28 cellular contexts compared by ENCODE assay signal in genomic region chrX:57289089-57289488, GRCh38. TPM values are rescaled to one million over a fixed set of nuclear protein-coding genes. Genes with fewer than 3 reads are reported as not detected.
DNase-seq lines count a peak whose midpoint lies in the region; ATAC-seq, FAIRE-seq and TF ChIP-seq lines count a peak whose summit lies in the region.
"Had no signal": no experiment of that assay in that cellular context is flagged by ENCODE, and none has a peak within 500 bp of the region (broad histone marks: within the 10 kb centered on the region; RNA-seq: fewer than 3 reads in every experiment).

No MANE protein-coding gene starts in this region.

- TF ChIP-seq CTCF in RWPE2 (IDR thresholded peaks at IDR 0.05; ENCODE audit: poor library complexity, severe bottlenecking) (no peak), H1 (IDR thresholded peaks at IDR 0.05; ENCODE audit: control extremely low read depth in 1 of 3, insufficient read depth in 1 of 3, low read depth in 1 of 3, low read length in 3 of 3) (no peak), tibial nerve (IDR thresholded peaks at IDR 0.05) (no peak)

- H4K91ac ChIP-seq in H1 (replicated peaks; ENCODE audit: insufficient read length, low read length), result no peak overlapping the region

- H3K23ac ChIP-seq in H1 (ENCODE audit: insufficient read length), result no peak overlapping the region

- peaks cover 5% of the 10 kb centered on the region for H3K36me3 ChIP-seq in CD4-positive, CD25-positive, alpha-beta regulatory T cell (ENCODE audit: control insufficient read depth, insufficient read depth, low read length)
- H3K36me3 ChIP-seq in RWPE2 (ENCODE audit: low read depth), result no peaks in the 10 kb centered on the region
- no peaks in the 10 kb centered on the region for H3K36me3 ChIP-seq in H1 (ENCODE audit: control insufficient read depth in 2 of 4, insufficient read depth in 4 of 4, low read length in 3 of 4)
- H3K36me3 ChIP-seq in tibial nerve, result no peaks in the 10 kb centered on the region
- H3K36me3 ChIP-seq: esophagus muscularis mucosa, gastrocnemius medialis, left ventricle myocardium inferior, SJSA1 had no signal

- H2BK120ac ChIP-seq in H1 (replicated peaks; ENCODE audit: low read depth, low read length), result no peak overlapping the region

- no peak overlapping the region for H2AK5ac ChIP-seq in H1 (ENCODE audit: low read depth, low read length)

- no peak overlapping the region for H3K4me2 ChIP-seq in H1 (ENCODE audit: insufficient read depth in 1 of 2, low read depth in 2 of 2, low read length in 2 of 2)
- H3K4me2 ChIP-seq: GM23338 had no signal

- no peak overlapping the region for H4K8ac ChIP-seq in H1 (ENCODE audit: extremely low read depth, insufficient read depth, low read length)

- H2AFZ ChIP-seq in H1 (ENCODE audit: low read length), result no peak overlapping the region
- H2AFZ ChIP-seq: GM23338 had no signal

- no peak overlapping the region for H2BK12ac ChIP-seq in H1 (ENCODE audit: low read depth, low read length)

- H3K18ac ChIP-seq in H1 (ENCODE audit: extremely low read depth, low read length), result no peak overlapping the region

- H3K4me3 Mint-ChIP-seq in activated CD4-positive, alpha-beta T cell treated with anti-CD3 and anti-CD28 coated beads for 36 hours, result peak overlapping the region; percentile 28
- H3K4me3 Mint-ChIP-seq in CD4-positive, CD25-positive, alpha-beta regulatory T cell, result peak overlapping the region; percentile 9 to 75 (median 60)
- H3K4me3 Mint-ChIP-seq: activated CD8-positive, alpha-beta T cell treated with anti-CD3 and anti-CD28 coated beads, Interleukin-2, amount 10 ng/mL, durations not matched to agents 7 days and 5 days; B cell; GM23338; immature natural killer cell; naive B cell; type B pancreatic cell had no signal

- intact Hi-C loops in activated CD4-positive, alpha-beta T cell treated with anti-CD3 and anti-CD28 coated beads for 36 hours (cut with DNase I, micrococcal nuclease), result loop anchor here (5.0 to 10.0 kb wide), 7 partner anchors 64 to 727 kb away; partner anchors contain the start of genes ZXDB (in 2 of the 2), UBQLN2 (in 1 of the 2) and ZXDA (in 1 of the 2)

- no peak for TF ChIP-seq RAD21 in H1 (IDR thresholded peaks at IDR 0.05 in 1 of 2, conservative IDR thresholded peaks at IDR 0.05 in 1 of 2; ENCODE audit: low read depth in 2 of 2, low read length in 2 of 2)

- no peaks in the 10 kb centered on the region for H3K27me3 Mint-ChIP-seq in activated CD4-positive, alpha-beta T cell treated with anti-CD3 and anti-CD28 coated beads for 36 hours
- H3K27me3 Mint-ChIP-seq in CD4-positive, CD25-positive, alpha-beta regulatory T cell, result no peaks in the 10 kb centered on the region
- H3K27me3 Mint-ChIP-seq: B cell, type B pancreatic cell had no signal

- ATAC-seq in activated CD4-positive, alpha-beta T cell treated with anti-CD3 and anti-CD28 coated beads for 36 hours, result peak; percentile 30
- no peak for ATAC-seq in CD4-positive, CD25-positive, alpha-beta regulatory T cell (ENCODE audit: low read depth in 2 of 2)
- ATAC-seq in RWPE2 (ENCODE audit: low read depth) (0 out of 3 replicates have a peak, but pooled peaks have one; percentile 17), GM19452 (IDR thresholded peaks at IDR 0.05; ENCODE audit: unreplicated experiment) (no peak)
- ATAC-seq: activated CD8-positive, alpha-beta T cell treated with anti-CD3 and anti-CD28 coated beads, Interleukin-2, amount 10 ng/mL, durations not matched to agents 7 days and 5 days; gastrocnemius medialis; GM23338; Panc1; psoas muscle had no signal

- no peak overlapping the region for H3K27ac ChIP-seq in CD4-positive, CD25-positive, alpha-beta regulatory T cell (ENCODE audit: insufficient read depth, low read length, poor library complexity, severe bottlenecking)
- H3K27ac ChIP-seq in RWPE2 (ENCODE audit: poor library complexity, severe bottlenecking), result no peak overlapping the region
- H3K27ac ChIP-seq in H1 (ENCODE audit: low read depth, low read length), result no peak overlapping the region
- no peak overlapping the region for H3K27ac ChIP-seq in tibial nerve
- H3K27ac ChIP-seq: esophagus muscularis mucosa, gastrocnemius medialis, left ventricle myocardium inferior, psoas muscle, SJSA1 had no signal

- no peak overlapping the region for H4K5ac ChIP-seq in H1 (ENCODE audit: insufficient read length, low read depth, low read length)

- H3K56ac ChIP-seq in H1 (replicated peaks; ENCODE audit: insufficient read length, low read depth, low read length), result no peak overlapping the region

- H4K20me1 ChIP-seq in H1 (replicated peaks in 1 of 2; ENCODE audit: control insufficient read depth in 1 of 2, insufficient read depth in 2 of 2, low read length in 2 of 2), result no peaks in the 10 kb centered on the region

- no peaks in the 10 kb centered on the region for H3K79me1 ChIP-seq in H1 (ENCODE audit: low read depth, low read length)

- H3K23me2 ChIP-seq in H1 (ENCODE audit: low read depth, low read length), result 0 out of 2 replicates have a peak, but pooled peaks cover 2% of the 10 kb centered on the region

- no peak for DNase-seq in activated CD4-positive, alpha-beta T cell treated with anti-CD3 and anti-CD28 coated beads for 36 hours
- no peak for DNase-seq in activated CD4-positive, alpha-beta T cell treated with anti-CD3 and anti-CD28 coated beads for 4 hours
- DNase-seq in CD4-positive, CD25-positive, alpha-beta regulatory T cell, result no peak
- DNase-seq in RWPE2 (ENCODE audit: low spot score), result no peak
- DNase-seq in H1 (ENCODE audit: low read depth in 1 of 2, low spot score in 2 of 2), result no peak
- DNase-seq in tibial nerve (ENCODE audit: low spot score in 2 of 2), result no peak
- DNase-seq in NOMO-1 treated with DMSO at 0.1 percent for 48 hours (lab: John Stamatoyannopoulos, UW; ENCODE audit: unreplicated experiment), result no peak
- DNase-seq: activated CD8-positive, alpha-beta T cell treated with anti-CD3 and anti-CD28 coated beads, Interleukin-2, amount 10 ng/mL, durations not matched to agents 7 days and 5 days; COR-L47; DMS79; effector CD8-positive, alpha-beta T cell; gastrocnemius medialis; GF-D8; hippocampal formation; immature natural killer cell; left ventricle myocardium inferior; naive B cell; NCI-H1436; nucleus accumbens; psoas muscle had no signal

- H3K4me1 Mint-ChIP-seq in activated CD4-positive, alpha-beta T cell treated with anti-CD3 and anti-CD28 coated beads for 36 hours, result peaks cover 24% of the 10 kb centered on the region
- H3K4me1 Mint-ChIP-seq in CD4-positive, CD25-positive, alpha-beta regulatory T cell, result peaks cover under 1 to 45% (median 28%) of the 10 kb centered on the region in 4 donors
- H3K4me1 Mint-ChIP-seq: GM23338 had no signal

- no peak overlapping the region for H2BK20ac ChIP-seq in H1 (ENCODE audit: low read length)

- H2BK15ac ChIP-seq in H1 (ENCODE audit: low read length), result no peak overlapping the region

- TF ChIP-seq POLR2A in H1 (IDR thresholded peaks at IDR 0.05; ENCODE audit: control extremely low read depth in 1 of 2, low read depth in 2 of 2, low read length in 2 of 2), result no peak
- no peak for TF ChIP-seq POLR2A in tibial nerve (IDR thresholded peaks at IDR 0.05)

- no peaks in the 10 kb centered on the region for H3K27me3 ChIP-seq in CD4-positive, CD25-positive, alpha-beta regulatory T cell (ENCODE audit: control insufficient read depth, insufficient read depth, low read length)
- H3K27me3 ChIP-seq in RWPE2 (ENCODE audit: insufficient read depth, poor library complexity, severe bottlenecking) (no peaks in the 10 kb centered on the region), H1 (replicated peaks in 1 of 4; ENCODE audit: control insufficient read depth in 3 of 4, extremely low read depth in 1 of 4, insufficient read depth in 3 of 4, low read length in 3 of 4) (no peaks in the 10 kb centered on the region), tibial nerve (no peaks in the 10 kb centered on the region)
- H3K27me3 ChIP-seq: esophagus muscularis mucosa, gastrocnemius medialis, SJSA1 had no signal

- peak overlapping the region; percentile 19 for H3K27ac Mint-ChIP-seq in activated CD4-positive, alpha-beta T cell treated with anti-CD3 and anti-CD28 coated beads for 36 hours
- H3K27ac Mint-ChIP-seq in CD4-positive, CD25-positive, alpha-beta regulatory T cell, result no peak overlapping the region
- H3K27ac Mint-ChIP-seq: activated CD8-positive, alpha-beta T cell treated with anti-CD3 and anti-CD28 coated beads, Interleukin-2, amount 10 ng/mL, durations not matched to agents 7 days and 5 days; B cell; GM23338; immature natural killer cell; type B pancreatic cell had no signal

- no peaks in the 10 kb centered on the region for H3K9me3 Mint-ChIP-seq in activated CD4-positive, alpha-beta T cell treated with anti-CD3 and anti-CD28 coated beads for 36 hours (ENCODE audit: low read depth)
- no peaks in the 10 kb centered on the region for H3K9me3 Mint-ChIP-seq in CD4-positive, CD25-positive, alpha-beta regulatory T cell
- H3K9me3 Mint-ChIP-seq: immature natural killer cell had no signal

- H3K79me2 ChIP-seq in H1 (ENCODE audit: control insufficient read depth in 1 of 2, insufficient read depth in 2 of 2, low read length in 2 of 2), result no peaks in the 10 kb centered on the region

- H3K9me3 ChIP-seq in CD4-positive, CD25-positive, alpha-beta regulatory T cell (ENCODE audit: control insufficient read depth in 2 of 2, low read length in 2 of 2), result no peaks in the 10 kb centered on the region
- H3K9me3 ChIP-seq in RWPE2 (ENCODE audit: severe bottlenecking) (no peaks in the 10 kb centered on the region), H1 (ENCODE audit: insufficient read depth in 2 of 2, low read depth in 1 of 2, low read length in 1 of 2) (no peaks in the 10 kb centered on the region), tibial nerve (no peaks in the 10 kb centered on the region)
- H3K9me3 ChIP-seq: esophagus muscularis mucosa, gastrocnemius medialis, left ventricle myocardium inferior, SJSA1 had no signal

- CTCF ChIA-PET in activated CD4-positive, alpha-beta T cell treated with anti-CD3 and anti-CD28 coated beads for 36 hours (lab: Charles Lee), result no interaction called here
- CTCF ChIA-PET in H1 (lab: Charles Lee; ENCODE audit: partially characterized antibody), result no interaction called here

- no peak overlapping the region for H3K14ac ChIP-seq in H1 (ENCODE audit: insufficient read length)

- 88% methylated on average over 1 of the region's 1 CpG; no CpG with 5 or more reads in 1 of the 2 experiments for WGBS in H1 (ENCODE audit: extremely low coverage in 1 of 2, insufficient coverage in 1 of 2, insufficient read length in 1 of 2, insufficient replicate concordance in 2 of 2, low coverage in 1 of 2, low lambda C conversion rate in 2 of 2, missing lambda C conversion rate in 1 of 2), 2 experiments
- WGBS in tibial nerve, 2 donors, result 42 to 80% methylated on average over 1 of the region's 1 CpG

- no peak overlapping the region for H3K4ac ChIP-seq in H1 (replicated peaks; ENCODE audit: insufficient read length, low read depth, low read length)

- peaks cover 14% of the 10 kb centered on the region for H3K36me3 Mint-ChIP-seq in activated CD4-positive, alpha-beta T cell treated with anti-CD3 and anti-CD28 coated beads for 36 hours (ENCODE audit: low read depth)
- H3K36me3 Mint-ChIP-seq in CD4-positive, CD25-positive, alpha-beta regulatory T cell, result no peaks in the 10 kb centered on the region
- H3K36me3 Mint-ChIP-seq: immature natural killer cell, naive B cell had no signal

- peaks cover 4% of the 10 kb centered on the region for H3K4me1 ChIP-seq in CD4-positive, CD25-positive, alpha-beta regulatory T cell (ENCODE audit: control insufficient read depth, insufficient read depth, low read length, poor library complexity, severe bottlenecking)
- H3K4me1 ChIP-seq in RWPE2 (ENCODE audit: insufficient read depth, poor library complexity, severe bottlenecking) (no peaks in the 10 kb centered on the region), H1 (replicated peaks in 1 of 4; ENCODE audit: control insufficient read depth in 3 of 4, insufficient read depth in 4 of 4, low read length in 3 of 4) (no peaks in the 10 kb centered on the region), tibial nerve (no peaks in the 10 kb centered on the region)
- H3K4me1 ChIP-seq: gastrocnemius medialis, left ventricle myocardium inferior, psoas muscle, SJSA1 had no signal

- peak overlapping the region; percentile 69 for H3K4me3 ChIP-seq in CD4-positive, CD25-positive, alpha-beta regulatory T cell (ENCODE audit: low read depth, low read length)
- H3K4me3 ChIP-seq in RWPE2 (ENCODE audit: severe bottlenecking) (no peak overlapping the region), H1 (ENCODE audit: extremely low read depth in 1 of 4, insufficient read depth in 2 of 4, low read depth in 3 of 4, low read length in 4 of 4) (no peak overlapping the region), tibial nerve (no peak overlapping the region)
- H3K4me3 ChIP-seq: esophagus muscularis mucosa, gastrocnemius medialis, GM23338, left ventricle myocardium inferior, psoas muscle, SJSA1 had no signal

- no peak overlapping the region for H2BK5ac ChIP-seq in H1 (ENCODE audit: low read depth, low read length)

- H3K9ac ChIP-seq in H1 (replicated peaks in 1 of 4; ENCODE audit: extremely low read depth in 1 of 4, low read depth in 3 of 4, low read length in 3 of 4), result no peak overlapping the region

- POLR2A ChIA-PET in activated CD4-positive, alpha-beta T cell treated with anti-CD3 and anti-CD28 coated beads for 36 hours (lab: Charles Lee), result no interaction called here
- POLR2A ChIA-PET in H1 (lab: Charles Lee; ENCODE audit: partially characterized antibody), result no interaction called here

- FAIRE-seq in H1 (lab: Jason Lieb, UNC), result peak; percentile 86
- FAIRE-seq: A204.1 had no signal

- TF ChIP-seq EP300 in H1 (IDR thresholded peaks at IDR 0.05; ENCODE audit: borderline replicate concordance in 1 of 2, low read depth in 2 of 2, low read length in 2 of 2) (no peak), tibial nerve (IDR thresholded peaks at IDR 0.05) (no peak)

RNA-seq across cellular contexts. Expression of gene FAAH2, which starts 2.6 kb away (rescaled TPM):
- 1 to 10 TPM; 4.9 to 8.1 TPM for total RNA-seq in activated CD4-positive, alpha-beta T cell treated with anti-CD3 and anti-CD28 coated beads for 36 hours
- 15.5 TPM for total RNA-seq in CD4-positive, CD25-positive, alpha-beta regulatory T cell
- 10 to 100 TPM; 10.8 to 21.6 (median 13.7) TPM for polyA plus RNA-seq in CD4-positive, CD25-positive, alpha-beta regulatory T cell
- total RNA-seq in H1 (2021; fragmentation: NEBNext Ultra II Directional; extraction: Animal tissue kit (Norgen Biotek cat#: 25700)), result 4.1 and 4.4 TPM in 2 replicates
- 2.0 and 3.6 TPM in 2 replicates for polyA plus RNA-seq in H1 (2011; rRNA removed)
- polyA plus RNA-seq in H1 (2011; cell fraction: cytosol; rRNA removed), result 3.7 TPM
- 2.2 TPM for polyA plus RNA-seq in H1 (2011; cell fraction: nucleus; rRNA removed)
- polyA plus RNA-seq in H1 (2012, experiment 1 of 2), result 3.0 to 5.4 TPM (median 3.7 TPM) in 4 replicates
- 1.0 TPM for polyA plus RNA-seq in H1 (2012, experiment 2 of 2)
- polyA plus RNA-seq in H1 (2013, experiment 1 of 2), result 10.3 TPM
- 10.0 TPM for polyA plus RNA-seq in H1 (2013, experiment 2 of 2)
- 4.8 and 5.6 TPM in 2 replicates for polyA minus RNA-seq in H1 (2011; rRNA and poly(A)+ RNA removed)
- 4.5 TPM for polyA minus RNA-seq in H1 (2011; cell fraction: cytosol; rRNA and poly(A)+ RNA removed)
- 10.8 TPM for polyA minus RNA-seq in H1 (2011; cell fraction: nucleus; rRNA and poly(A)+ RNA removed)
- total RNA-seq in tibial nerve, result under 1 TPM in 3 of 4 donors, not detected in 1; 0.22 to 0.90 (median 0.59) TPM
- total RNA-seq: activated CD8-positive, alpha-beta T cell treated with anti-CD3 and anti-CD28 coated beads, Interleukin-2, amount 10 ng/mL, durations not matched to agents 7 days and 5 days; gastrocnemius medialis; SJSA1 had no signal
- polyA plus RNA-seq: immature natural killer cell had no signal

Comparison
In these comparisons a context has a peak if more than half of its experiments do, and no peak if none do; other contexts are left out.
1. ATAC-seq: peak in activated CD4-positive, alpha-beta T cell treated with anti-CD3 and anti-CD28 coated beads for 36 hours (single experiment) and RWPE2 (single experiment); none in CD4-positive, CD25-positive, alpha-beta regulatory T cell (0 of 2) and GM19452 (single experiment).